In the genomic region with DNA sequence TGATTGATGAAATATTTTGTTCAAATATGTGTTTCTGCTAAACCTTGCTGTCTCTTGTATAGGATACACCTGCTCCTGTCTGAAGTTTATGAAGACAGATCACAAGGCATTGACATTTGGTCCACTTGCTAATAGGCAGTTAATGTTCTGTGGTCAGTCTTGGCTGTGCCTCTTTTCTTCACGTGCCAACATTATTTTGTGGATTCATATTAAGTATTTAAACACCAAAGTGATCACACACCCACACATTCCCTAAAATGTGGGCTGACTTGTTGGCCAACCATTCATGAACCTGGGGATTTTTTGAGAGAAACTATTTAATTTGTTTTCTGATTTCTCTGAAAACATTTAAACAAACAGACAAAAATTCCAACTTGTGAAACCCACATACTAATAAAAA, we compare ENCODE assay signal across 23 cellular contexts. TPM values are rescaled to one million over a fixed set of nuclear protein-coding genes. Genes with fewer than 3 reads are reported as not detected.
DNase-seq lines count a peak whose midpoint lies in the region; ATAC-seq, FAIRE-seq and TF ChIP-seq lines count a peak whose summit lies in the region.
"Had no signal": no experiment of that assay in that cellular context is flagged by ENCODE, and none has a peak within 500 bp of the region (broad histone marks: within the 10 kb centered on the region; RNA-seq: fewer than 3 reads in every experiment).

No MANE protein-coding gene starts in this region.

- H3K4me1 ChIP-seq in A549 (peaks cover 49% of the 10 kb centered on the region), gastrocnemius medialis (peaks cover 50 to 55% of the 10 kb centered on the region in 2 donors)
- H3K4me1 ChIP-seq: BLaER1 had no signal

- TF ChIP-seq EP300 in A549 (IDR thresholded peaks at IDR 0.05) = no peak

- POLR2A ChIA-PET in A549 (lab: Yijun Ruan, JAX) = no interaction called here

- FAIRE-seq in A549 (lab: Jason Lieb, UNC) = no peak
- FAIRE-seq: GM12892, H54 had no signal

- H3K27ac ChIP-seq in A549 = no peak overlapping the region
- H3K27ac ChIP-seq in gastrocnemius medialis = peak overlapping the region in 3 of 4 donors; percentile 2 to 9 (median 9)
- H3K27ac ChIP-seq: BLaER1, HL-60, SK-N-MC had no signal

- intact Hi-C loops in gastrocnemius medialis (cut with DNase I; ENCODE audit: low total_unique reads) = no loop called here

- H3K27me3 ChIP-seq in gastrocnemius medialis = no peaks in the 10 kb centered on the region
- H3K27me3 ChIP-seq: BLaER1, MG63 had no signal

- ATAC-seq in A549 = no peak
- ATAC-seq in gastrocnemius medialis = no peak
- no peak for ATAC-seq in activated T-helper 17 cell treated with anti-CD3 and anti-CD28 coated beads, Interleukin-2, amount 50 U/mL, for 72 hours (replicated peaks)

- H3K4me3 ChIP-seq in A549 (no peak overlapping the region), gastrocnemius medialis (no peak overlapping the region)
- H3K4me3 ChIP-seq: BLaER1, MG63, SK-N-MC had no signal

- no peaks in the 10 kb centered on the region for H3K36me3 ChIP-seq in gastrocnemius medialis
- H3K36me3 ChIP-seq: BLaER1, MG63 had no signal

- peaks cover 25% of the 10 kb centered on the region for H3K36me3 Mint-ChIP-seq in mesothelial cell of epicardium
- H3K36me3 Mint-ChIP-seq in activated T-helper 17 cell treated with anti-CD3 and anti-CD28 coated beads, Interleukin-2, amount 50 U/mL, for 72 hours (ENCODE audit: low read depth) = no peaks in the 10 kb centered on the region
- H3K36me3 Mint-ChIP-seq: CD4-positive, alpha-beta memory T cell; IgD-negative memory B cell had no signal

- H3K4me3 Mint-ChIP-seq in mesothelial cell of epicardium = no peak overlapping the region
- no peak overlapping the region for H3K4me3 Mint-ChIP-seq in activated T-helper 17 cell treated with anti-CD3 and anti-CD28 coated beads, Interleukin-2, amount 50 U/mL, for 72 hours
- H3K4me3 Mint-ChIP-seq: CD4-positive, alpha-beta memory T cell; IgD-negative memory B cell had no signal

- peaks cover 59% of the 10 kb centered on the region for H3K4me1 Mint-ChIP-seq in mesothelial cell of epicardium
- H3K4me1 Mint-ChIP-seq in activated T-helper 17 cell treated with anti-CD3 and anti-CD28 coated beads, Interleukin-2, amount 50 U/mL, for 72 hours = no peaks in the 10 kb centered on the region
- H3K4me1 Mint-ChIP-seq: CD4-positive, alpha-beta memory T cell; IgD-negative memory B cell had no signal

- H3K27ac Mint-ChIP-seq in mesothelial cell of epicardium = peak overlapping the region; percentile 91
- H3K27ac Mint-ChIP-seq in activated T-helper 17 cell treated with anti-CD3 and anti-CD28 coated beads, Interleukin-2, amount 50 U/mL, for 72 hours = no peak overlapping the region
- H3K27ac Mint-ChIP-seq: CD4-positive, alpha-beta memory T cell; IgD-negative memory B cell had no signal

- TF ChIP-seq POLR2A in A549 (IDR thresholded peaks at IDR 0.05; ENCODE audit: low read length) (no peak), gastrocnemius medialis (IDR thresholded peaks at IDR 0.05) (no peak)

- WGBS in A549 (ENCODE audit: missing lambda C conversion rate) = 60% methylated on average over 1 of the region's 1 CpG

- peaks cover 20% of the 10 kb centered on the region for H3K9me3 Mint-ChIP-seq in mesothelial cell of epicardium
- H3K9me3 Mint-ChIP-seq in activated T-helper 17 cell treated with anti-CD3 and anti-CD28 coated beads, Interleukin-2, amount 50 U/mL, for 72 hours = peaks cover 12% of the 10 kb centered on the region

- no peaks in the 10 kb centered on the region for H3K27me3 Mint-ChIP-seq in mesothelial cell of epicardium (ENCODE audit: low read depth)
- no peaks in the 10 kb centered on the region for H3K27me3 Mint-ChIP-seq in activated T-helper 17 cell treated with anti-CD3 and anti-CD28 coated beads, Interleukin-2, amount 50 U/mL, for 72 hours
- H3K27me3 Mint-ChIP-seq: CD4-positive, alpha-beta memory T cell; IgD-negative memory B cell had no signal

- TF ChIP-seq CTCF in A549 (IDR thresholded peaks at IDR 0.05) (no peak), mesothelial cell of epicardium (IDR thresholded peaks at IDR 0.05; ENCODE audit: unreplicated experiment) (no peak), gastrocnemius medialis (IDR thresholded peaks at IDR 0.05 in 4 of 5, conservative IDR thresholded peaks at IDR 0.05 in 1 of 5) (no peak)

- peak overlapping the region; percentile 41; the same call in 2 of the 3 replicates for H3K4me2 ChIP-seq in A549
- H3K4me2 ChIP-seq: BLaER1 had no signal

- CTCF ChIA-PET in A549 (lab: Yijun Ruan, JAX) = interaction anchor here (0.6 to 0.7 kb wide), 3 partner anchors 30 to 1036 kb away, joined by 3 read pairs; no protein-coding TSS in a partner anchor

- H3K9me3 ChIP-seq in A549 = peaks cover 6% of the 10 kb centered on the region; the same call in 1 of the 3 replicates
- H3K9me3 ChIP-seq in gastrocnemius medialis = no peaks in the 10 kb centered on the region
- H3K9me3 ChIP-seq: BLaER1, MG63 had no signal

- TF ChIP-seq RAD21 in A549 (conservative IDR thresholded peaks at IDR 0.05 in 1 of 2, IDR thresholded peaks at IDR 0.05 in 1 of 2) = no peak

- in situ Hi-C loops in gastrocnemius medialis (cut with MboI; ENCODE audit: low sequenced_read_pairs in 4 of 4) = no loop called here

- no peak for DNase-seq in A549 (ENCODE audit: low read depth in 1 of 2, low spot score in 1 of 2)
- peak; percentile 31 for DNase-seq in LHCN-M2 (ENCODE audit: low read depth)
- no peak for DNase-seq in mesothelial cell of epicardium (ENCODE audit: low spot score in 2 of 2, unreplicated experiment in 2 of 2)
- no peak for DNase-seq in gastrocnemius medialis
- no peak for DNase-seq in SHP77 (lab: John Stamatoyannopoulos, UW)
- no peak for DNase-seq in activated CD8-positive, alpha-beta memory T cell treated with anti-CD3 and anti-CD28 coated beads for 24 hours
- DNase-seq: CD4-positive, alpha-beta memory T cell; DMS53; Karpas-422; MG63; NCI-H1048; NCI-H1436; NCI-H1930; NCI-H526; NK-92 treated with Interleukin-12 subunit alpha and Interleukin-12 subunit beta, amount 100 ng/mL, for 24 hours; Right ventricle myocardium superior had no signal

TF ChIP-seq in A549, 52 proteins besides CTCF, POLR2A, EP300 and RAD21:
- TF ChIP-seq, protein P1, sequence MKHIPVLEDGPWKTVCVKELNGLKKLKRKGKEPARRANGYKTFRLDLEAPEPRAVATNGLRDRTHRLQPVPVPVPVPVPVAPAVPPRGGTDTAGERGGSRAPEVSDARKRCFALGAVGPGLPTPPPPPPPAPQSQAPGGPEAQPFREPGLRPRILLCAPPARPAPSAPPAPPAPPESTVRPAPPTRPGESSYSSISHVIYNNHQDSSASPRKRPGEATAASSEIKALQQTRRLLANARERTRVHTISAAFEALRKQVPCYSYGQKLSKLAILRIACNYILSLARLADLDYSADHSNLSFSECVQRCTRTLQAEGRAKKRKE (CRISPR knock-in tag; IDR thresholded peaks at IDR 0.05; ENCODE audit: low read depth) = no peak
- TF ChIP-seq MAZ (IDR thresholded peaks at IDR 0.05; ENCODE audit: borderline replicate concordance, low read depth, low read length) (no peak), POLR2AphosphoS2 (conservative IDR thresholded peaks at IDR 0.05; ENCODE audit: low read length) (no peak), EHF (CRISPR knock-in tag; IDR thresholded peaks at IDR 0.05) (no peak), CBX8 (IDR thresholded peaks at IDR 0.05) (no peak), GATA3 (IDR thresholded peaks at IDR 0.05; ENCODE audit: borderline replicate concordance) (no peak), MAX (IDR thresholded peaks at IDR 0.05) (no peak)

RNA-seq across cellular contexts. Expression of gene ZNF462, which starts 33.7 kb away (rescaled TPM):
- 3.9 and 5.4 TPM in 2 replicates for polyA plus RNA-seq in A549 (2011; rRNA removed)
- polyA plus RNA-seq in A549 (2012; cell fraction: cytosol; rRNA removed) = 1.4 and 1.8 TPM in 2 replicates
- 2.7 and 4.2 TPM in 2 replicates for polyA plus RNA-seq in A549 (2012; cell fraction: nucleus; rRNA removed)
- 2.4 to 3.0 TPM (median 2.5 TPM) in 3 replicates for polyA plus RNA-seq in A549 (2017; fragmentation: RNase III; extraction: RNeasy Plus Mini Kit Qiagen cat#74134 plus additional on column Dnase treatment)
- 29.6 and 34.8 TPM in 2 replicates for polyA minus RNA-seq in A549 (2011; rRNA and poly(A)+ RNA removed)
- total RNA-seq in LHCN-M2 (2014; rRNA removed) = 11.3 and 14.6 TPM in 2 replicates
- polyA plus RNA-seq in LHCN-M2 (2012) = 4.4 TPM
- 139 to 154 TPM (median 140 TPM) in 3 replicates for total RNA-seq in mesothelial cell of epicardium
- 10 to 100 TPM in 2 of 4 donors, 1 to 10 TPM in 2; 9.3 to 13.3 (median 11.4) TPM for total RNA-seq in gastrocnemius medialis
- total RNA-seq in activated T-helper 17 cell treated with anti-CD3 and anti-CD28 coated beads, Interleukin-2, amount 50 U/mL, for 72 hours = 1 to 10 TPM in 1 of 2 donors, under 1 TPM in 1; 0.67 to 2.6 TPM
- polyA plus RNA-seq: IgD-negative memory B cell had no signal

Comparison
In these comparisons a context has a peak if more than half of its experiments do, and no peak if none do; other contexts are left out.
1. H3K27ac ChIP-seq: peak in gastrocnemius medialis (3 of 4); none in A549 (0 of 2).